In the genomic region with DNA sequence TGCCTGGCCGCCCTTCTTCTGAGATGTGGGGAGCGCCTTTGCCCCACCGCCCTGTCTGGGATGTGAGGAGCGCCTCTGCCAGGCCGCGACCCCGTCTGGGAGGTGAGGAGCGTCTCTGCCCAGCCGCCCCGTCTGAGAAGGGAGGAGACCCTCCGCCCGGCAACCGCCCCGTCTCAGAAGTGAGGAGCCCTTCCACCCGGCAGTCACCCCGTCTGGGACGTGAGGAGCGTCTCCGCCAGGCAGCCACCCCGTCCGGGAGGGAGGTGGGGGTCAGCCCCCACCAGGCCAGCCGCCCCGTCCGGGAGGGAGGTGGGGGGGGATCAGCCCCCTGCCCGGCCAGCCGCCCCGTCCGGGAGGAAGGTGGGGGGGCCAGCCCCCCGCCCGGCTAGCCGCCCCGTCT, we compare ENCODE assay signal across 4 cellular contexts. TPM values are rescaled to one million over a fixed set of nuclear protein-coding genes. Genes with fewer than 3 reads are reported as not detected.
"Had no signal": no experiment of that assay in that cellular context is flagged by ENCODE, and none has a peak within 500 bp of the region (broad histone marks: within the 10 kb centered on the region; RNA-seq: fewer than 3 reads in every experiment).

No MANE protein-coding gene starts in this region.

RNA-seq across cellular contexts. Expression of gene S100Z, which starts 37.6 kb away (rescaled TPM):
- total RNA-seq: HepG2, HT-29, HT1080, IMR-90 had no signal
- polyA plus RNA-seq: IMR-90 had no signal
